Comparison of ENCODE assay signal across 14 cellular contexts in the genomic region with DNA sequence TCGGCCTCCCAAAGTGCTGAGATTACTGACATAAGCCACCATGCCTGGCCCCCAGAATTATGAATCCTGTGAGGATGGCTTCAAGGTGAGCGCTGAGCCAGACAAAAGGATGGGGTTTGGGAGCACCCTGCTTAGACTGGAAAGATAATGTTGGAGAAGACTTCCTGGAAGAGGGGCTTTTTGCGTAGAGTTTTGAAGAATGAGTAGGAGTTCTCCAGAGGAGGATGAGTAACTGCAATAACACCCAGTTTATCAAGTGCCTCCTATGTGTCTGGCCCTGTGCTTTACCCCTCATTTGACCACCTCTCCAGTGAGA. TPM values are rescaled to one million over a fixed set of nuclear protein-coding genes. Genes with fewer than 3 reads are reported as not detected.
DNase-seq lines count a peak whose midpoint lies in the region; ATAC-seq, FAIRE-seq and TF ChIP-seq lines count a peak whose summit lies in the region.
"Had no signal": no experiment of that assay in that cellular context is flagged by ENCODE, and none has a peak within 500 bp of the region (broad histone marks: within the 10 kb centered on the region; RNA-seq: fewer than 3 reads in every experiment).

No MANE protein-coding gene starts in this region.

- no peak overlapping the region for H3K9ac ChIP-seq in PC-3 (ENCODE audit: low read length)

- ATAC-seq in PC-3 = no peak
- ATAC-seq: CD8-positive, alpha-beta T cell; foreskin keratinocyte; naive thymus-derived CD8-positive, alpha-beta T cell had no signal

- 87 to 96% (median 94%) methylated on average over 2 to 3 of the region's 3 CpGs for WGBS in stomach, 5 donors

- TF ChIP-seq CTCF in PC-3 (conservative IDR thresholded peaks at IDR 0.05; ENCODE audit: low read depth, low read length) (no peak), epithelial cell of esophagus (IDR thresholded peaks at IDR 0.05; ENCODE audit: insufficient read depth, low read depth, low read length, missing control alignments) (no peak), stomach (IDR thresholded peaks at IDR 0.05) (no peak)

- POLR2A ChIA-PET in PC-3 (lab: Charles Lee; ENCODE audit: unreplicated experiment) = no interaction called here

- TSS peak; percentile 89 for BruUV-seq in PC-3 (replicated peaks; lab: Mats Ljungman, UMichigan)

- peak overlapping the region; percentile 53 for H3K4me2 ChIP-seq in PC-3 (ENCODE audit: low read length)

- CTCF ChIA-PET in PC-3 (lab: Charles Lee) = interaction anchor here (0.5 to 1.0 kb wide), 6 partner anchors 11 to 106 kb away, joined by 3 to 8 read pairs (median 4); no protein-coding TSS in a partner anchor

- H3F3A ChIP-seq in PC-3 (ENCODE audit: low read length, unreplicated experiment) = no peaks in the 10 kb centered on the region

- no peaks in the 10 kb centered on the region for H3K36me3 ChIP-seq in PC-3 (ENCODE audit: low read depth, low read length)
- H3K36me3 ChIP-seq in stomach = peaks cover 0 to 13% (median 0%) of the 10 kb centered on the region in 4 donors
- H3K36me3 ChIP-seq: sigmoid colon had no signal

- TF ChIP-seq EP300 in stomach (IDR thresholded peaks at IDR 0.05) = no peak

- FAIRE-seq in GM12892 (lab: Jason Lieb, UNC) = no peak

- peaks cover 11% of the 10 kb centered on the region for H3K4me1 ChIP-seq in PC-3 (ENCODE audit: insufficient read depth, low read length)
- peaks cover 31 to 73% (median 49%) of the 10 kb centered on the region in 4 donors for H3K4me1 ChIP-seq in stomach

- TF ChIP-seq POLR2A in stomach (IDR thresholded peaks at IDR 0.05) (no peak), GM12892 (IDR thresholded peaks at IDR 0.05; ENCODE audit: low read depth, low read length) (no peak)

- H2AFZ ChIP-seq in PC-3 (ENCODE audit: low read length) = peak overlapping the region; percentile 19; the same call in 1 of the 2 replicates

- no peaks in the 10 kb centered on the region for H4K20me1 ChIP-seq in PC-3 (ENCODE audit: low read length)

- intact Hi-C loops in PC-3 (cut with micrococcal nuclease) (no loop called here), stomach (cut with DNase I; ENCODE audit: low total_unique reads) (no loop called here)

- no peak for DNase-seq in PC-3
- peak; percentile 41 for DNase-seq in epithelial cell of esophagus (ENCODE audit: low read depth)
- DNase-seq in stomach = no peak
- DNase-seq in RKO (ENCODE audit: low spot score) = no peak
- DNase-seq in activated effector memory CD4-positive, alpha-beta T cell treated with anti-CD3 and anti-CD28 coated beads, Interleukin-2, amount 50 U/mL, for 16 hours = no peak
- no peak for DNase-seq in GM12892 (ENCODE audit: insufficient read length)
- DNase-seq: activated CD4-positive, alpha-beta T cell treated with anti-CD3 and anti-CD28 coated beads for 1 hour; activated T-cell treated with anti-CD3 and anti-CD28 coated beads, Interleukin-2, amount 50 U/mL, for 1 hour; CD8-positive, alpha-beta T cell; naive thymus-derived CD8-positive, alpha-beta T cell had no signal

- no peaks in the 10 kb centered on the region for H3K9me2 ChIP-seq in PC-3 (replicated peaks; ENCODE audit: low read length)

- H3K4me3 ChIP-seq in PC-3 (ENCODE audit: low read length) (no peak overlapping the region), epithelial cell of esophagus (ENCODE audit: low read length) (no peak overlapping the region), stomach (no peak overlapping the region)
- H3K4me3 ChIP-seq: SK-N-MC had no signal

- H3K27ac ChIP-seq in PC-3 (ENCODE audit: low read length) = no peak overlapping the region
- peak overlapping the region; percentile 77 to 84 (median 79) for H3K27ac ChIP-seq in stomach
- H3K27ac ChIP-seq: foreskin keratinocyte, sigmoid colon, SK-N-MC had no signal

- H3K9me3 ChIP-seq in PC-3 (ENCODE audit: low read length) (no peaks in the 10 kb centered on the region), stomach (no peaks in the 10 kb centered on the region)

- H3K79me2 ChIP-seq in PC-3 (ENCODE audit: low read length) = no peaks in the 10 kb centered on the region; the same call in 1 of the 2 replicates

- H3K27me3 ChIP-seq in PC-3 (ENCODE audit: low read length) = no peaks in the 10 kb centered on the region
- H3K27me3 ChIP-seq in stomach = peaks cover 0 to 25% (median 0%) of the 10 kb centered on the region in 3 donors

RNA-seq across cellular contexts. Expression of a gene that starts 0.6 kb away (rescaled TPM):
- total RNA-seq in PC-3 (2014; rRNA removed) (84.3 and 105 TPM in 2 replicates), stomach (100 to 1,000 TPM in 1 of 5 donors, 10 to 100 TPM in 4; 17.3 to 102 (median 46.9) TPM)
- polyA plus RNA-seq in stomach = 100 to 1,000 TPM in 1 of 3 donors, 10 to 100 TPM in 2; 14.2 to 134 (median 44.5) TPM
- polyA plus RNA-seq in GM12892 (2012; ENCODE audit: missing spikeins) = 1.6 TPM
- total RNA-seq: CD8-positive, alpha-beta T cell; naive thymus-derived CD8-positive, alpha-beta T cell had no signal
- polyA plus RNA-seq: naive thymus-derived CD8-positive, alpha-beta T cell had no signal

RNA-seq across cellular contexts. Expression of a gene that starts 12.1 kb away (rescaled TPM):
- total RNA-seq in PC-3 (2014; rRNA removed) = not detected in 2 replicates
- total RNA-seq in stomach = 10 to 100 TPM in 1 of 5 donors, 1 to 10 TPM in 2, not detected in 2; 2.9 to 11.2 (median 7.2) TPM
- 1 to 10 TPM in 2 of 3 donors, under 1 TPM in 1; 0.98 to 2.4 (median 1.7) TPM for polyA plus RNA-seq in stomach
- polyA plus RNA-seq in GM12892 (2012; ENCODE audit: missing spikeins) = 1.1 TPM
- total RNA-seq: dermis microvascular lymphatic vessel endothelial cell, foreskin keratinocyte had no signal
- polyA plus RNA-seq: foreskin keratinocyte had no signal

RNA-seq across cellular contexts. Expression of a gene that starts 33.9 kb away (rescaled TPM):
- 97.5 and 99.9 TPM in 2 replicates for total RNA-seq in PC-3 (2014; rRNA removed)
- 100 to 1,000 TPM in 1 of 5 donors, 10 to 100 TPM in 4; 22.8 to 253 (median 39.7) TPM for total RNA-seq in stomach
- polyA plus RNA-seq in stomach = 10 to 100 TPM; 49.9 to 77.6 (median 54.4) TPM
- polyA plus RNA-seq in GM12892 (2012; ENCODE audit: missing spikeins) = 24.2 TPM

RNA-seq across cellular contexts. Expression of a gene that starts 44.9 kb away (rescaled TPM):
- total RNA-seq in PC-3 (2014; rRNA removed) = 9.6 and 11.4 TPM in 2 replicates
- 10 to 100 TPM in 4 of 5 donors, 1 to 10 TPM in 1; 8.0 to 58.9 (median 22.9) TPM for total RNA-seq in stomach
- polyA plus RNA-seq in stomach = 10 to 100 TPM in 2 of 3 donors, 1 to 10 TPM in 1; 8.4 to 40.0 (median 31.8) TPM
- polyA plus RNA-seq in GM12892 (2012; ENCODE audit: missing spikeins) = 16.7 TPM

RNA-seq across cellular contexts. Expression of a gene that starts 52.6 kb away (rescaled TPM):
- 19.4 TPM in 2 replicates for total RNA-seq in PC-3 (2014; rRNA removed)
- total RNA-seq in stomach = 10 to 100 TPM in 4 of 5 donors, 1 to 10 TPM in 1; 7.8 to 47.3 (median 15.8) TPM
- 10 to 100 TPM in 2 of 3 donors, 1 to 10 TPM in 1; 9.5 to 39.7 (median 15.0) TPM for polyA plus RNA-seq in stomach
- polyA plus RNA-seq in GM12892 (2012; ENCODE audit: missing spikeins) = 9.3 TPM
